ENCODE assay signal across 7 cellular contexts in the genomic region with DNA sequence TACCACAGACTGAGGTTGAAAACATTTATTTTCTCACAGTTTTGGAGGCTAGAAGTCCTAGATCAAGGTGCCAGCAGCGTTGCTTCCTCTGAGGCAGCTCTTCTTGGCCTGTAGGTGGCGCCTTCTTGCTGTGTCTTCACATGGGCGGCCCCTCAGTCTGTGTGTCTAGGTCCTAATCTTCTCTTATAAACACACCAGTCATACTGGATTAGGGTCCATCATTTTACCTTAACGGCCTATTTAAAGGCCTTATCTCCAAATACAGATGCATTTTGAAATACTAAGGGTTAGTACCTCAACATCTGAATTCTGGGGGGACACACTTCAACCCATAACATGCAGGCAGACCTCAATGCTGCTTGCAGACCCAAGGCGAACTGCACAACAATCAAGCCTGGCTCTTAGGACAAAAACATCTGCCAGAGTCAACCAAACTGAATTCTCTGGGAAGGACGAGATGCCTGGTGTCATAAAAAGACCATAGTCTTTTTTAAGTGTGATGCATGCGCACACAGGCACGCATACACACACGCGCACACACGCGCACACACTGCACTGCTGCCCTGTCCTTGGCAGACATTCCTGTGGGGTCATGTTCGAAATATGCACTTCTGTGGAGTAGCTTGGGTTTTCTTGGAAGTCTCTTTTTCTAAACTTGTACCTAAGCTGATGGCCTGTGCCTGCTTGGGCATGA. TPM values are rescaled to one million over a fixed set of nuclear protein-coding genes. Genes with fewer than 3 reads are reported as not detected.
DNase-seq lines count a peak whose midpoint lies in the region; ATAC-seq and TF ChIP-seq lines count a peak whose summit lies in the region.

No MANE protein-coding gene starts in this region.

- no peaks in the 10 kb centered on the region for H3K36me3 Mint-ChIP-seq in activated CD4-positive, alpha-beta T cell treated with anti-CD3 and anti-CD28 coated beads, Interleukin-2, amount 10 ng/mL, durations not matched to agents 24 days and 14 days (ENCODE audit: low read depth)
- H3K36me3 Mint-ChIP-seq in mesothelial cell of epicardium = no peaks in the 10 kb centered on the region

- ATAC-seq in HG03135 (IDR thresholded peaks at IDR 0.05; ENCODE audit: unreplicated experiment) = peak; percentile 29

- H3K27ac Mint-ChIP-seq in activated CD4-positive, alpha-beta T cell treated with anti-CD3 and anti-CD28 coated beads, Interleukin-2, amount 10 ng/mL, durations not matched to agents 24 days and 14 days = peak overlapping the region; percentile 41
- no peak overlapping the region for H3K27ac Mint-ChIP-seq in mesothelial cell of epicardium

- DNase-seq in NCI-H526 treated with DMSO at 0.1 percent for 48 hours (lab: John Stamatoyannopoulos, UW) = peak; percentile 41
- peak; percentile 92 for DNase-seq in activated CD4-positive, alpha-beta T cell treated with anti-CD3 and anti-CD28 coated beads, Interleukin-2, amount 10 ng/mL, durations not matched to agents 24 days and 14 days
- DNase-seq in ecto neural progenitor cell (ENCODE audit: low spot score) = peak; percentile 75
- DNase-seq in mesothelial cell of epicardium (ENCODE audit: low spot score in 2 of 2, unreplicated experiment in 2 of 2) = peak in 1 of 2 experiments; percentile 52
- peak; percentile 51 to 58 for DNase-seq in stimulated activated CD8-positive, alpha-beta memory T cell treated with anti-CD3 and anti-CD28 coated beads, Interleukin-4, amount 100 ng/mL, for 1 hour (ENCODE audit: low read depth in 2 of 2, low spot score in 1 of 2)

- no peaks in the 10 kb centered on the region for H3K27me3 Mint-ChIP-seq in activated CD4-positive, alpha-beta T cell treated with anti-CD3 and anti-CD28 coated beads, Interleukin-2, amount 10 ng/mL, durations not matched to agents 24 days and 14 days
- H3K27me3 Mint-ChIP-seq in mesothelial cell of epicardium (ENCODE audit: low read depth) = no peaks in the 10 kb centered on the region

- H3K9me3 Mint-ChIP-seq in activated CD4-positive, alpha-beta T cell treated with anti-CD3 and anti-CD28 coated beads, Interleukin-2, amount 10 ng/mL, durations not matched to agents 24 days and 14 days = no peaks in the 10 kb centered on the region
- H3K9me3 Mint-ChIP-seq in mesothelial cell of epicardium = no peaks in the 10 kb centered on the region

- intact Hi-C loops in activated CD4-positive, alpha-beta T cell treated with anti-CD3 and anti-CD28 coated beads, Interleukin-2, amount 10 ng/mL, durations not matched to agents 24 days and 14 days (cut with micrococcal nuclease) = loop anchor here (1.0 kb wide), 2 partner anchors 11 to 88 kb away; no protein-coding TSS in a partner anchor

- no peak overlapping the region for H3K4me3 Mint-ChIP-seq in activated CD4-positive, alpha-beta T cell treated with anti-CD3 and anti-CD28 coated beads, Interleukin-2, amount 10 ng/mL, durations not matched to agents 24 days and 14 days
- no peak overlapping the region for H3K4me3 Mint-ChIP-seq in mesothelial cell of epicardium

- TF ChIP-seq CTCF in GM12872 (IDR thresholded peaks at IDR 0.05; ENCODE audit: insufficient read depth, low read depth, low read length) (peak; percentile 96), mesothelial cell of epicardium (IDR thresholded peaks at IDR 0.05; ENCODE audit: unreplicated experiment) (peak; percentile 57)

- peaks cover 23% of the 10 kb centered on the region for H3K4me1 Mint-ChIP-seq in activated CD4-positive, alpha-beta T cell treated with anti-CD3 and anti-CD28 coated beads, Interleukin-2, amount 10 ng/mL, durations not matched to agents 24 days and 14 days
- H3K4me1 Mint-ChIP-seq in mesothelial cell of epicardium = peaks cover 12% of the 10 kb centered on the region

RNA-seq across cellular contexts. Expression of a gene that starts 4.3 kb away (rescaled TPM):
- total RNA-seq in activated CD4-positive, alpha-beta T cell treated with anti-CD3 and anti-CD28 coated beads, Interleukin-2, amount 10 ng/mL, durations not matched to agents 24 days and 14 days = 51.0 and 52.8 TPM in 2 replicates
- total RNA-seq in mesothelial cell of epicardium = 18.8 to 20.0 TPM (median 19.4 TPM) in 3 replicates

RNA-seq across cellular contexts. Expression of a gene that starts 45.9 kb away (rescaled TPM):
- total RNA-seq in activated CD4-positive, alpha-beta T cell treated with anti-CD3 and anti-CD28 coated beads, Interleukin-2, amount 10 ng/mL, durations not matched to agents 24 days and 14 days = 46.7 and 53.3 TPM in 2 replicates
- 41.7 to 44.2 TPM (median 42.0 TPM) in 3 replicates for total RNA-seq in mesothelial cell of epicardium
